8 cellular contexts compared by ENCODE assay signal in genomic region chr17:49616546-49617205, GRCh38. TPM values are rescaled to one million over a fixed set of nuclear protein-coding genes. Genes with fewer than 3 reads are reported as not detected.
DNase-seq lines count a peak whose midpoint lies in the region; TF ChIP-seq lines count a peak whose summit lies in the region.

No MANE protein-coding gene starts in this region.

- WGBS in esophagus muscularis mucosa = 33% methylated on average over 10 of the region's 10 CpGs

- H3K4me2 ChIP-seq in MM.1S (ENCODE audit: low read depth, low read length) (peak overlapping the region; percentile 58), neural progenitor cell (no peak overlapping the region)

- peaks cover 34% of the 10 kb centered on the region for H3F3A ChIP-seq in MM.1S (ENCODE audit: insufficient read depth, low read length)
- no peaks in the 10 kb centered on the region for H3F3A ChIP-seq in neural progenitor cell (ENCODE audit: low read depth)

- TF ChIP-seq CTCF in MM.1S (IDR thresholded peaks at IDR 0.05; ENCODE audit: low read length) (no peak), esophagus muscularis mucosa (IDR thresholded peaks at IDR 0.05) (no peak), neural progenitor cell (IDR thresholded peaks at IDR 0.05) (no peak)

- H3K27ac ChIP-seq in MM.1S (ENCODE audit: low read length) (peak overlapping the region; percentile 96), esophagus muscularis mucosa (replicated peaks in 1 of 4) (peak overlapping the region; percentile 64 to 76 (median 67)), muscle layer of colon (ENCODE audit: low read depth, low read length) (peak overlapping the region; percentile 85), neural progenitor cell (no peak overlapping the region)

- intact Hi-C loops in esophagus muscularis mucosa (cut with DNase I) = no loop called here

- H3K4me1 Mint-ChIP-seq in neural progenitor cell = no peaks in the 10 kb centered on the region

- TF ChIP-seq EP300 in esophagus muscularis mucosa (IDR thresholded peaks at IDR 0.05) = no peak

- no peak overlapping the region for H3K27ac Mint-ChIP-seq in neural progenitor cell

- no peaks in the 10 kb centered on the region for H3K9me3 Mint-ChIP-seq in neural progenitor cell

- H3K9me2 ChIP-seq in MM.1S (replicated peaks; ENCODE audit: insufficient read depth, low read length) = no peaks in the 10 kb centered on the region

- TF ChIP-seq POLR2A in esophagus muscularis mucosa (IDR thresholded peaks at IDR 0.05; ENCODE audit: low read depth) = no peak

- H3K9me3 ChIP-seq in MM.1S (replicated peaks; ENCODE audit: insufficient read depth, low read length) = no peaks in the 10 kb centered on the region
- no peaks in the 10 kb centered on the region for H3K9me3 ChIP-seq in esophagus muscularis mucosa
- no peaks in the 10 kb centered on the region for H3K9me3 ChIP-seq in muscle layer of colon (ENCODE audit: low read length)
- no peaks in the 10 kb centered on the region for H3K9me3 ChIP-seq in neural progenitor cell (ENCODE audit: low read depth)

- H3K27me3 Mint-ChIP-seq in neural progenitor cell (ENCODE audit: insufficient read depth, low read depth) = no peaks in the 10 kb centered on the region

- H4K20me1 ChIP-seq in MM.1S (ENCODE audit: insufficient read depth, low read length) (no peaks in the 10 kb centered on the region), neural progenitor cell (ENCODE audit: low read depth) (peaks cover 17% of the 10 kb centered on the region)

- peak; percentile 19 for DNase-seq in AG08396 (ENCODE audit: low spot score)
- peak; percentile 95 for DNase-seq in MM.1S
- no peak for DNase-seq in esophagus muscularis mucosa (ENCODE audit: extremely low spot score)
- no peak for DNase-seq in HCEC 1CT
- no peak for DNase-seq in neural progenitor cell (ENCODE audit: low spot score)
- DNase-seq in OCI-M1 (lab: John Stamatoyannopoulos, UW) = no peak
- DNase-seq in NCI-H2029 (lab: John Stamatoyannopoulos, UW) = no peak

- H3K79me2 ChIP-seq in MM.1S (ENCODE audit: low read length) = peaks cover 63% of the 10 kb centered on the region
- peaks cover 7% of the 10 kb centered on the region for H3K79me2 ChIP-seq in neural progenitor cell (ENCODE audit: low read depth)

- peaks cover 24% of the 10 kb centered on the region for H3K36me3 Mint-ChIP-seq in neural progenitor cell

- H3K36me3 ChIP-seq in MM.1S (replicated peaks; ENCODE audit: insufficient read depth, low read length) = no peaks in the 10 kb centered on the region; the same call in 1 of the 2 replicates
- peaks cover 38 to 67% (median 55%) of the 10 kb centered on the region in 4 donors for H3K36me3 ChIP-seq in esophagus muscularis mucosa
- H3K36me3 ChIP-seq in muscle layer of colon (ENCODE audit: insufficient read depth, low read length) = peaks cover 55% of the 10 kb centered on the region
- no peaks in the 10 kb centered on the region for H3K36me3 ChIP-seq in neural progenitor cell

- H3K9ac ChIP-seq in MM.1S (ENCODE audit: low read length) (peak overlapping the region; percentile 66), muscle layer of colon (ENCODE audit: low read length) (no peak overlapping the region), neural progenitor cell (no peak overlapping the region)

- H3K4me3 Mint-ChIP-seq in neural progenitor cell = no peak overlapping the region

- H3K4me3 ChIP-seq in MM.1S (ENCODE audit: low read length) = peak overlapping the region; percentile 19; the same call in 1 of the 2 replicates
- no peak overlapping the region for H3K4me3 ChIP-seq in esophagus muscularis mucosa
- no peak overlapping the region for H3K4me3 ChIP-seq in muscle layer of colon (ENCODE audit: low read depth in 1 of 2, low read length in 2 of 2)
- H3K4me3 ChIP-seq in neural progenitor cell = no peak overlapping the region

- H2AFZ ChIP-seq in MM.1S (ENCODE audit: low read length) = no peak overlapping the region
- H2AFZ ChIP-seq in neural progenitor cell (replicated peaks) = no peak overlapping the region

- H3K4me1 ChIP-seq in MM.1S (ENCODE audit: low read length) (peaks cover 39% of the 10 kb centered on the region), esophagus muscularis mucosa (peaks cover 39 to 95% (median 81%) of the 10 kb centered on the region in 4 donors), muscle layer of colon (ENCODE audit: insufficient read depth, low read length) (peaks cover 58% of the 10 kb centered on the region), neural progenitor cell (no peaks in the 10 kb centered on the region)

- H3K27me3 ChIP-seq in MM.1S (replicated peaks; ENCODE audit: insufficient read depth, low read length) (no peaks in the 10 kb centered on the region), esophagus muscularis mucosa (no peaks in the 10 kb centered on the region), muscle layer of colon (ENCODE audit: control insufficient read depth in 1 of 2, insufficient read depth in 2 of 2, low read length in 2 of 2) (no peaks in the 10 kb centered on the region), neural progenitor cell (no peaks in the 10 kb centered on the region)

RNA-seq across cellular contexts. Expression of gene NXPH3, which starts 41.0 kb away (rescaled TPM):
- 10 to 100 TPM; 12.6 to 37.8 (median 21.2) TPM for total RNA-seq in esophagus muscularis mucosa
- total RNA-seq in neural progenitor cell (ENCODE audit: low replicate concordance) = 3.6 and 10.7 TPM in 2 replicates

Comparison
In these comparisons a context has a peak if more than half of its experiments do, and no peak if none do; other contexts are left out.
1. DNase-seq: peak in AG08396 (single experiment) and MM.1S (single experiment); none in esophagus muscularis mucosa (single experiment), HCEC 1CT (single experiment), neural progenitor cell (single experiment), OCI-M1 (single experiment) and NCI-H2029 (single experiment).